ENCODE assay signal across 16 cellular contexts in the genomic region with DNA sequence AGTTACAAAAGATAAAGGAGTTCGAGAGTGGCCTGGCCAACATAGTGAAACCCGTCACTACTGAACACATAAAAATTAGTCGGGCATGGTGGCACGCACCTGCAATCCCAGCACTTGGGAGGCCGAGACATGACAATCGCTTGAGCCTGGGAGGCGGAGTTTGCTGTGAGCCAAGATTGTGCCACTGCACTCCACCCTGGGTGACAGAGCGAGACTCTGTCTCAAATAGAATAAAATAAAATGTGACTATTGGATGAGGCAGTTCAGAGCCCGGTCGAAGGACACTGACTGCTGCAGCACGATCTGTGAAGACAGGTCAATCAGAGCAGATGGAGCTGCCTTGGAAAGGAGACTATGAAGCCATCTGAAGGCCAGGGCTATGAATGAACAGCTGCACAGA. TPM values are rescaled to one million over a fixed set of nuclear protein-coding genes. Genes with fewer than 3 reads are reported as not detected.
A peak's percentile ranks its signal among the peaks of the same experiment; 100 is the strongest.
DNase-seq lines count a peak whose midpoint lies in the region; ATAC-seq and TF ChIP-seq lines count a peak whose summit lies in the region.
"Had no signal": no experiment of that assay in that cellular context is flagged by ENCODE, and none has a peak within 500 bp of the region (broad histone marks: within the 10 kb centered on the region; RNA-seq: fewer than 3 reads in every experiment).

No MANE protein-coding gene starts in this region.

- TF ChIP-seq CTCF in type B pancreatic cell (conservative IDR thresholded peaks at IDR 0.05) (no peak), GM10266 (IDR thresholded peaks at IDR 0.05; ENCODE audit: control insufficient read depth, insufficient read depth, low read depth, missing control alignments) (no peak)

- ATAC-seq in left lobe of liver (peak; percentile 73), HG03342 (IDR thresholded peaks at IDR 0.05; ENCODE audit: unreplicated experiment) (no peak)
- ATAC-seq: CD8-positive, alpha-beta T cell; GM12878; GM23338 had no signal

- H3K27me3 Mint-ChIP-seq in type B pancreatic cell = no peaks in the 10 kb centered on the region

- peak; percentile 7 for DNase-seq in activated CD8-positive, alpha-beta memory T cell treated with anti-CD3 and anti-CD28 coated beads for 24 hours
- no peak for DNase-seq in activated CD8-positive, alpha-beta memory T cell treated with anti-CD3 and anti-CD28 coated beads, Interleukin-2, amount 50 U/mL, for 4 hours
- peak; percentile 25 for DNase-seq in ecto neural progenitor cell (ENCODE audit: low spot score)
- DNase-seq in left lobe of liver (ENCODE audit: low spot score) = peak; percentile 51
- DNase-seq in type B pancreatic cell (ENCODE audit: extremely low spot score, unreplicated experiment) = peak; percentile 29
- DNase-seq in GM10266 (ENCODE audit: extremely low spot score) = no peak
- DNase-seq in COLO668 (lab: John Stamatoyannopoulos, UW; ENCODE audit: unreplicated experiment) = no peak
- DNase-seq: CD4-positive, CD25-positive, alpha-beta regulatory T cell; DMS53; DMS79 treated with DMSO at 0.1 percent for 48 hours; HFFc6 had no signal

- no peaks in the 10 kb centered on the region for H3K4me1 Mint-ChIP-seq in type B pancreatic cell (ENCODE audit: unreplicated experiment)
- H3K4me1 Mint-ChIP-seq: B cell; CD4-positive, CD25-positive, alpha-beta regulatory T cell; GM23338 had no signal

- no peak overlapping the region for H3K27ac Mint-ChIP-seq in type B pancreatic cell
- H3K27ac Mint-ChIP-seq: B cell; CD4-positive, CD25-positive, alpha-beta regulatory T cell; CD8-positive, alpha-beta T cell; GM23338; HFFc6 had no signal

- peaks cover 33% of the 10 kb centered on the region for H3K9me3 Mint-ChIP-seq in type B pancreatic cell

- H3K36me3 Mint-ChIP-seq in type B pancreatic cell = peaks cover 10% of the 10 kb centered on the region
- H3K36me3 Mint-ChIP-seq: CD4-positive, CD25-positive, alpha-beta regulatory T cell; CD8-positive, alpha-beta T cell had no signal

- H3K4me3 Mint-ChIP-seq in type B pancreatic cell = no peak overlapping the region
- H3K4me3 Mint-ChIP-seq: B cell; CD4-positive, CD25-positive, alpha-beta regulatory T cell; CD8-positive, alpha-beta T cell; GM23338; HFFc6 had no signal

RNA-seq across cellular contexts. Expression of gene ANO1, which starts 37.7 kb away (rescaled TPM):
- total RNA-seq in left lobe of liver (260 TPM), type B pancreatic cell (ENCODE audit: low replicate concordance) (14.9 and 29.2 TPM in 2 replicates)
- total RNA-seq: B cell; CD4-positive, CD25-positive, alpha-beta regulatory T cell; CD8-positive, alpha-beta T cell; HFFc6 had no signal

Comparison
In these comparisons a context has a peak if more than half of its experiments do, and no peak if none do; other contexts are left out.
1. DNase-seq: peak in activated CD8-positive, alpha-beta memory T cell treated with anti-CD3 and anti-CD28 coated beads for 24 hours (single experiment), ecto neural progenitor cell (single experiment), left lobe of liver (single experiment) and type B pancreatic cell (single experiment); none in activated CD8-positive, alpha-beta memory T cell treated with anti-CD3 and anti-CD28 coated beads, Interleukin-2, amount 50 U/mL, for 4 hours (single experiment), GM10266 (single experiment) and COLO668 (single experiment).